Comparison of ENCODE assay signal across 1 cellular context in the genomic region with DNA sequence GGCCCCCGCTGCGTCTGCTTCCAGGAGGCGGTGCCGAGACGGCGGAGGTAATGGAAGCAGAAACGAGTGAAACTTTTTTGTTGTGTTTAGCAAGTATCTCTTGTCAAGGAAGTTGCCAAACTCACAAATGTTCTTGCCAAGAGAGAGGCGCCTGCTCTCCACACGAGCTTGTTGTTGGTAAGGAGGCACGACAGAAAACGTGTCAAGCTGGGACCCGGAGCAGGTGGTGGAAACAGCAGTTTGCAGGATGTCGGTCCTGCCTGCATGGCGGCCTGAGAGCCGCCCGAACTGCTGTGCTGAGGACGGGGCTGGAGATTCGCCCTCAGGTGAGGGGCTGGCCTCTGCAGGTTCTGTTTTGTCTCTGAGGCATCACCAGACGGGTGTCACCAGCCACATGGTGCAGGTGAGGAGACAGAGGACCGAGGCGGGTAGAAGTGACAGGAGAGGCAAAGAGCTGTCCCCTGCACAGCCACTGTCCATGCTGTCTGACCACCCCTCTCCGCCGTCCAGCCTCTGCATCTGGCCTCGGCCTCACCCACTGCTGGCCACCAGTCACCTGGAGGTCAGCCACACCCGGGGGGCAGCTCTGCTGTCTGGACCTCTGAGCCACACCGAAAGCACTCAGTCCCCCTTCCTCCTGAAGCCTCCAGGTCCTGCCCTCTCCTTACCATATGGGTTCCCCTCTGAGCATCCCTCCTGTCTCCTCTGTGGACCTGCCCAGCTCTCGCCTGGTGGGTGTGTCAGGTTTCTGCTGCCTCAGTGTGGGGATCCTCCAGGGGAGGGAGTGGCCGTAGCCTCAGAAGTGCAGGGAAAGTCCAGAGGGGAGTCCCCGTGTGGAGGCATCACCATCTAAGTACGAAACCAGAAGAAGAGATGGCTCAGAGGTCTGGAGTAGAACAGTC.
TF ChIP-seq lines count a peak whose summit lies in the region.

No MANE protein-coding gene starts in this region.

TF ChIP-seq in WTC11, 78 proteins besides CTCF, POLR2A, EP300 and RAD21 (continued from another document):
- TF ChIP-seq AFF4 (CRISPR knock-in tag; IDR thresholded peaks at IDR 0.05; ENCODE audit: borderline replicate concordance) (no peak), ZNF416 (CRISPR knock-in tag; IDR thresholded peaks at IDR 0.05) (no peak), ZNF121 (CRISPR knock-in tag; IDR thresholded peaks at IDR 0.05) (no peak)
- TF ChIP-seq, protein P1, sequence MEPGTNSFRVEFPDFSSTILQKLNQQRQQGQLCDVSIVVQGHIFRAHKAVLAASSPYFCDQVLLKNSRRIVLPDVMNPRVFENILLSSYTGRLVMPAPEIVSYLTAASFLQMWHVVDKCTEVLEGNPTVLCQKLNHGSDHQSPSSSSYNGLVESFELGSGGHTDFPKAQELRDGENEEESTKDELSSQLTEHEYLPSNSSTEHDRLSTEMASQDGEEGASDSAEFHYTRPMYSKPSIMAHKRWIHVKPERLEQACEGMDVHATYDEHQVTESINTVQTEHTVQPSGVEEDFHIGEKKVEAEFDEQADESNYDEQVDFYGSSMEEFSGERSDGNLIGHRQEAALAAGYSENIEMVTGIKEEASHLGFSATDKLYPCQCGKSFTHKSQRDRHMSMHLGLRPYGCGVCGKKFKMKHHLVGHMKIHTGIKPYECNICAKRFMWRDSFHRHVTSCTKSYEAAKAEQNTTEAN (CRISPR knock-in tag; IDR thresholded peaks at IDR 0.05), result no peak
- TF ChIP-seq, protein P2, sequence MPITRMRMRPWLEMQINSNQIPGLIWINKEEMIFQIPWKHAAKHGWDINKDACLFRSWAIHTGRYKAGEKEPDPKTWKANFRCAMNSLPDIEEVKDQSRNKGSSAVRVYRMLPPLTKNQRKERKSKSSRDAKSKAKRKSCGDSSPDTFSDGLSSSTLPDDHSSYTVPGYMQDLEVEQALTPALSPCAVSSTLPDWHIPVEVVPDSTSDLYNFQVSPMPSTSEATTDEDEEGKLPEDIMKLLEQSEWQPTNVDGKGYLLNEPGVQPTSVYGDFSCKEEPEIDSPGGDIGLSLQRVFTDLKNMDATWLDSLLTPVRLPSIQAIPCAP (CRISPR knock-in tag; IDR thresholded peaks at IDR 0.05), result no peak
- TF ChIP-seq, protein P3, sequence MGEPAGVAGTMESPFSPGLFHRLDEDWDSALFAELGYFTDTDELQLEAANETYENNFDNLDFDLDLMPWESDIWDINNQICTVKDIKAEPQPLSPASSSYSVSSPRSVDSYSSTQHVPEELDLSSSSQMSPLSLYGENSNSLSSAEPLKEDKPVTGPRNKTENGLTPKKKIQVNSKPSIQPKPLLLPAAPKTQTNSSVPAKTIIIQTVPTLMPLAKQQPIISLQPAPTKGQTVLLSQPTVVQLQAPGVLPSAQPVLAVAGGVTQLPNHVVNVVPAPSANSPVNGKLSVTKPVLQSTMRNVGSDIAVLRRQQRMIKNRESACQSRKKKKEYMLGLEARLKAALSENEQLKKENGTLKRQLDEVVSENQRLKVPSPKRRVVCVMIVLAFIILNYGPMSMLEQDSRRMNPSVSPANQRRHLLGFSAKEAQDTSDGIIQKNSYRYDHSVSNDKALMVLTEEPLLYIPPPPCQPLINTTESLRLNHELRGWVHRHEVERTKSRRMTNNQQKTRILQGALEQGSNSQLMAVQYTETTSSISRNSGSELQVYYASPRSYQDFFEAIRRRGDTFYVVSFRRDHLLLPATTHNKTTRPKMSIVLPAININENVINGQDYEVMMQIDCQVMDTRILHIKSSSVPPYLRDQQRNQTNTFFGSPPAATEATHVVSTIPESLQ (CRISPR knock-in tag; IDR thresholded peaks at IDR 0.05), result no peak
- TF ChIP-seq, protein P4, sequence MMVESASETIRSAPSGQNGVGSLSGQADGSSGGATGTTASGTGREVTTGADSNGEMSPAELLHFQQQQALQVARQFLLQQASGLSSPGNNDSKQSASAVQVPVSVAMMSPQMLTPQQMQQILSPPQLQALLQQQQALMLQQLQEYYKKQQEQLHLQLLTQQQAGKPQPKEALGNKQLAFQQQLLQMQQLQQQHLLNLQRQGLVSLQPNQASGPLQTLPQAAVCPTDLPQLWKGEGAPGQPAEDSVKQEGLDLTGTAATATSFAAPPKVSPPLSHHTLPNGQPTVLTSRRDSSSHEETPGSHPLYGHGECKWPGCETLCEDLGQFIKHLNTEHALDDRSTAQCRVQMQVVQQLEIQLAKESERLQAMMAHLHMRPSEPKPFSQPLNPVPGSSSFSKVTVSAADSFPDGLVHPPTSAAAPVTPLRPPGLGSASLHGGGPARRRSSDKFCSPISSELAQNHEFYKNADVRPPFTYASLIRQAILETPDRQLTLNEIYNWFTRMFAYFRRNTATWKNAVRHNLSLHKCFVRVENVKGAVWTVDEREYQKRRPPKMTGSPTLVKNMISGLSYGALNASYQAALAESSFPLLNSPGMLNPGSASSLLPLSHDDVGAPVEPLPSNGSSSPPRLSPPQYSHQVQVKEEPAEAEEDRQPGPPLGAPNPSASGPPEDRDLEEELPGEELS (CRISPR knock-in tag; IDR thresholded peaks at IDR 0.05), result no peak
